Comparison of ENCODE assay signal across 8 cellular contexts in the genomic region with DNA sequence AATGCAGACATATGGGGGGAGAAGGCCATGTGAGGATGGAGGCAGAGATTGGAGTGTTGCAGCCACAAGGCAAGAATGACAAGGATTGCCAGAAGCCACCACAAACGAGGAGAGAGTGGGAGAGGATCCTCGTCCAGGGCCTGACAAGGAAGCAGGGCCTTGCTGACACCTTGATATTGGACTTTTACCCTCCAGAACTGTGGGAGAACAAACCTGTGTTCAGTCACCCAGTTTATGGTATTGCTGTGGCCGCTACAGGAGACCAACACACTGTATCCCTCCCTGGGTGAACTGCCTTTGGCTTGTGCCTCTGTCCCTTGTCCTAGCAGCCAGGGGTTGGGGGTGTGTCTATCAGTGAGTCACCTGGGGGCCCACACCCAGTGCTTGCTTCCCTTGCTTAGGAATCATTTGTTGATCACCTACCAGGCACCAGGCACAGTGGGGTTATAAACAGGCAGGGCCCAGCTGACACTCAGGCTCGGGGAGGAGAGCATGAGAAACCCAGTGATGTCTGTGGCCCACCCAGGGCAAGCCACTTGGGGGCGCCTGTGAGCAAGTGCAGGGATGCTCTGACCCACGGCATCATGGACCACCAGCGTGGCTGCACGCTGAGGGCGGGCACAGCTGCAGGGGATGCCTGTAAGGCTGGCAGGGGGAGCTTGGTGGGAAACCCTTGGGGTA. TPM values are rescaled to one million over a fixed set of nuclear protein-coding genes. Genes with fewer than 3 reads are reported as not detected.
DNase-seq lines count a peak whose midpoint lies in the region; ATAC-seq and TF ChIP-seq lines count a peak whose summit lies in the region.

No MANE protein-coding gene starts in this region.

- H3K27ac Mint-ChIP-seq in WTC11 (no peak overlapping the region), type B pancreatic cell (no peak overlapping the region)

- no peaks in the 10 kb centered on the region for H3K9me3 Mint-ChIP-seq in WTC11
- no peaks in the 10 kb centered on the region for H3K9me3 Mint-ChIP-seq in type B pancreatic cell

- peak; percentile 72 for DNase-seq in GM13976 (ENCODE audit: low spot score)
- peak; percentile 85 for DNase-seq in WTC11 (ENCODE audit: low spot score)
- peak; percentile 10 for DNase-seq in fibroblast of pulmonary artery (ENCODE audit: low read depth)
- no peak for DNase-seq in type B pancreatic cell (ENCODE audit: extremely low spot score, unreplicated experiment)
- DNase-seq in DMS79 (lab: John Stamatoyannopoulos, UW), result no peak
- no peak for DNase-seq in midbrain (lab: John Stamatoyannopoulos, UW)

- H3K4me3 ChIP-seq in fibroblast of pulmonary artery (replicated peaks; ENCODE audit: low read depth, low read length), result no peak overlapping the region

- H3K36me3 Mint-ChIP-seq in WTC11 (no peaks in the 10 kb centered on the region), type B pancreatic cell (no peaks in the 10 kb centered on the region)

- H3K27ac ChIP-seq in 22Rv1, result no peak overlapping the region

- peaks cover 4% of the 10 kb centered on the region for H3K4me1 Mint-ChIP-seq in WTC11
- peaks cover 4% of the 10 kb centered on the region for H3K4me1 Mint-ChIP-seq in type B pancreatic cell (ENCODE audit: unreplicated experiment)

- ATAC-seq in WTC11, result peak; percentile 86
- no peak for ATAC-seq in HG03280 (IDR thresholded peaks at IDR 0.05; ENCODE audit: unreplicated experiment)

- H3K27me3 Mint-ChIP-seq in WTC11 (ENCODE audit: low read depth) (no peaks in the 10 kb centered on the region; the same call in 1 of the 2 replicates), type B pancreatic cell (peaks cover 3% of the 10 kb centered on the region)

- peak; percentile 49 for TF ChIP-seq CTCF in 22Rv1 (IDR thresholded peaks at IDR 0.05)
- TF ChIP-seq CTCF in GM13976 (IDR thresholded peaks at IDR 0.05; ENCODE audit: borderline replicate concordance, control extremely low read depth, extremely low read depth, insufficient read depth, missing control alignments), result peak; percentile 69
- peak; percentile 81; the same call in 1 of the 2 replicates for TF ChIP-seq CTCF in WTC11 (IDR thresholded peaks at IDR 0.05)
- peak; percentile 39 for TF ChIP-seq CTCF in fibroblast of pulmonary artery (IDR thresholded peaks at IDR 0.05; ENCODE audit: low read length, missing control alignments)
- TF ChIP-seq CTCF in type B pancreatic cell (conservative IDR thresholded peaks at IDR 0.05), result peak; percentile 68

- in situ Hi-C loops in GM13976 (cut with MboI; ENCODE audit: low sequenced_read_pairs, unreplicated experiment), result no loop called here

- CTCF ChIA-PET in WTC11 (lab: Charles Lee), result interaction anchor here (0.7 to 2.8 kb wide), 20 partner anchors 8 to 503 kb away, joined by 3 to 52 read pairs (median 3); partner anchors contain the start of gene TMEM185B

- H3K4me3 Mint-ChIP-seq in WTC11 (no peak overlapping the region), type B pancreatic cell (no peak overlapping the region)

- POLR2A ChIA-PET in WTC11 (lab: Charles Lee), result no interaction called here

TF ChIP-seq in WTC11, 78 proteins besides CTCF, POLR2A, EP300 and RAD21:
- TF ChIP-seq PREB (CRISPR knock-in tag; IDR thresholded peaks at IDR 0.05; ENCODE audit: borderline replicate concordance) (no peak), ZNF317 (CRISPR knock-in tag; IDR thresholded peaks at IDR 0.05; ENCODE audit: borderline replicate concordance, low read depth) (no peak), GRHL2 (CRISPR knock-in tag; IDR thresholded peaks at IDR 0.05; ENCODE audit: insufficient replicate concordance, severe bottlenecking) (no peak)
- TF ChIP-seq, protein P1, sequence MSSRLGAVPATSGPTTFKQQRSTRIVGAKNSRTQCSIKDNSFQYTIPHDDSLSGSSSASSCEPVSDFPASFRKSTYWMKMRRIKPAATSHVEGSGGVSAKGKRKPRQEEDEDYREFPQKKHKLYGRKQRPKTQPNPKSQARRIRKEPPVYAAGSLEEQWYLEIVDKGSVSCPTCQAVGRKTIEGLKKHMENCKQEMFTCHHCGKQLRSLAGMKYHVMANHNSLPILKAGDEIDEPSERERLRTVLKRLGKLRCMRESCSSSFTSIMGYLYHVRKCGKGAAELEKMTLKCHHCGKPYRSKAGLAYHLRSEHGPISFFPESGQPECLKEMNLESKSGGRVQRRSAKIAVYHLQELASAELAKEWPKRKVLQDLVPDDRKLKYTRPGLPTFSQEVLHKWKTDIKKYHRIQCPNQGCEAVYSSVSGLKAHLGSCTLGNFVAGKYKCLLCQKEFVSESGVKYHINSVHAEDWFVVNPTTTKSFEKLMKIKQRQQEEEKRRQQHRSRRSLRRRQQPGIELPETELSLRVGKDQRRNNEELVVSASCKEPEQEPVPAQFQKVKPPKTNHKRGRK (CRISPR knock-in tag; IDR thresholded peaks at IDR 0.05; ENCODE audit: borderline replicate concordance), result no peak
- TF ChIP-seq, protein P2, sequence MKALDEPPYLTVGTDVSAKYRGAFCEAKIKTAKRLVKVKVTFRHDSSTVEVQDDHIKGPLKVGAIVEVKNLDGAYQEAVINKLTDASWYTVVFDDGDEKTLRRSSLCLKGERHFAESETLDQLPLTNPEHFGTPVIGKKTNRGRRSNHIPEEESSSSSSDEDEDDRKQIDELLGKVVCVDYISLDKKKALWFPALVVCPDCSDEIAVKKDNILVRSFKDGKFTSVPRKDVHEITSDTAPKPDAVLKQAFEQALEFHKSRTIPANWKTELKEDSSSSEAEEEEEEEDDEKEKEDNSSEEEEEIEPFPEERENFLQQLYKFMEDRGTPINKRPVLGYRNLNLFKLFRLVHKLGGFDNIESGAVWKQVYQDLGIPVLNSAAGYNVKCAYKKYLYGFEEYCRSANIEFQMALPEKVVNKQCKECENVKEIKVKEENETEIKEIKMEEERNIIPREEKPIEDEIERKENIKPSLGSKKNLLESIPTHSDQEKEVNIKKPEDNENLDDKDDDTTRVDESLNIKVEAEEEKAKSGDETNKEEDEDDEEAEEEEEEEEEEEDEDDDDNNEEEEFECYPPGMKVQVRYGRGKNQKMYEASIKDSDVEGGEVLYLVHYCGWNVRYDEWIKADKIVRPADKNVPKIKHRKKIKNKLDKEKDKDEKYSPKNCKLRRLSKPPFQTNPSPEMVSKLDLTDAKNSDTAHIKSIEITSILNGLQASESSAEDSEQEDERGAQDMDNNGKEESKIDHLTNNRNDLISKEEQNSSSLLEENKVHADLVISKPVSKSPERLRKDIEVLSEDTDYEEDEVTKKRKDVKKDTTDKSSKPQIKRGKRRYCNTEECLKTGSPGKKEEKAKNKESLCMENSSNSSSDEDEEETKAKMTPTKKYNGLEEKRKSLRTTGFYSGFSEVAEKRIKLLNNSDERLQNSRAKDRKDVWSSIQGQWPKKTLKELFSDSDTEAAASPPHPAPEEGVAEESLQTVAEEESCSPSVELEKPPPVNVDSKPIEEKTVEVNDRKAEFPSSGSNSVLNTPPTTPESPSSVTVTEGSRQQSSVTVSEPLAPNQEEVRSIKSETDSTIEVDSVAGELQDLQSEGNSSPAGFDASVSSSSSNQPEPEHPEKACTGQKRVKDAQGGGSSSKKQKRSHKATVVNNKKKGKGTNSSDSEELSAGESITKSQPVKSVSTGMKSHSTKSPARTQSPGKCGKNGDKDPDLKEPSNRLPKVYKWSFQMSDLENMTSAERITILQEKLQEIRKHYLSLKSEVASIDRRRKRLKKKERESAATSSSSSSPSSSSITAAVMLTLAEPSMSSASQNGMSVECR (CRISPR knock-in tag; IDR thresholded peaks at IDR 0.05; ENCODE audit: borderline replicate concordance), result no peak
- TF ChIP-seq, protein P3, sequence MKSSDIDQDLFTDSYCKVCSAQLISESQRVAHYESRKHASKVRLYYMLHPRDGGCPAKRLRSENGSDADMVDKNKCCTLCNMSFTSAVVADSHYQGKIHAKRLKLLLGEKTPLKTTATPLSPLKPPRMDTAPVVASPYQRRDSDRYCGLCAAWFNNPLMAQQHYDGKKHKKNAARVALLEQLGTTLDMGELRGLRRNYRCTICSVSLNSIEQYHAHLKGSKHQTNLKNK (CRISPR knock-in tag; IDR thresholded peaks at IDR 0.05), result no peak
- TF ChIP-seq, protein P4, sequence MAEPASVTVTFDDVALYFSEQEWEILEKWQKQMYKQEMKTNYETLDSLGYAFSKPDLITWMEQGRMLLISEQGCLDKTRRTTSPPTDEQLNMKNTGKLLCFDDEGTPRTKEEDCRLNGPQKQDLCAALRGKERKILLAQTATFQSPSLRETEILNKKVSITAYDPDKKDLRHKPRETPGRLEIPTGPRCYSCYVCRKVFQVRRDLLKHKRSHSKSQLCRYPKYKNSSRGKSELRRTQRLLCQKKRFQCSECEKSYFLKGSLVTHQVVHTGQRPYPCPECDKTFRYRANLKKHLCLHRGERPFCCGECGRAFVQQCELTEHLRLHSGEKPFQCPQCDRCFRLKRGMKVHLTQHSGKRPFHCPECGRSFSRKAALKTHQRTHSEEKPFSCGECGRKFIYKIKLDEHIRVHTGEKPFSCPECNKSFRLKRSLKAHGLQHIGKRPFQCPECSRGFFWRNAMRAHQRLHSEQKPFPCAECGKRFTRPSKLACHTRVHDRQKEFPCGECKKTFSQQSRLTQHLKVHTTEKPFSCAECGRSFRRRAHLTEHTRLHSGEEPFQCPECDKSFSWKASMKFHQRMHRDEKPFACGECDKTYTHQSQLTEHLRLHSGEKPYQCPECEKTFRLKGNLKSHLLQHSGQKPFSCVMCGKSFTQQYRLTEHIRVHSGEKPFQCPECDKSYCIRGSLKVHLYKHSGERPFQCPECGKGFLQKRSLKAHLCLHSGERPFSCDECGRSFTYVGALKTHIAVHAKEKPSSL (CRISPR knock-in tag; conservative IDR thresholded peaks at IDR 0.05), result no peak

RNA-seq across cellular contexts. Expression of gene TMEM185B, which starts 17.2 kb away (rescaled TPM):
- 9.9 to 14.9 TPM (median 14.3 TPM) in 3 replicates for total RNA-seq in WTC11 (2021)
- total RNA-seq in type B pancreatic cell (ENCODE audit: low replicate concordance), result 23.0 and 27.2 TPM in 2 replicates

RNA-seq across cellular contexts. Expression of gene RALB, which starts 46.6 kb away (rescaled TPM):
- total RNA-seq in WTC11 (2021) (17.1 to 18.0 TPM (median 17.9 TPM) in 3 replicates), type B pancreatic cell (ENCODE audit: low replicate concordance) (40.4 and 48.1 TPM in 2 replicates)

Comparison
In these comparisons a context has a peak if more than half of its experiments do, and no peak if none do; other contexts are left out.
1. DNase-seq: peak in GM13976 (single experiment), WTC11 (single experiment) and fibroblast of pulmonary artery (single experiment); none in type B pancreatic cell (single experiment), DMS79 (single experiment) and midbrain (single experiment).
2. Peak in every context shown above with its lines, with median percentiles within 50 percentile points of each other: CTCF ChIP-seq.